Comparison of ENCODE assay signal across 27 cellular contexts in genomic region chr1:2820731-2821372, GRCh38.
"Had no signal": no experiment of that assay in that cellular context is flagged by ENCODE, and none has a peak within 500 bp of the region (broad histone marks: within the 10 kb centered on the region; RNA-seq: fewer than 3 reads in every experiment).

No MANE protein-coding gene starts in this region.

- H3K27ac ChIP-seq: adrenal gland, body of pancreas, coronary artery, dorsolateral prefrontal cortex, WERI-Rb-1 had no signal

- H3K27me3 ChIP-seq: body of pancreas had no signal

- H3K4me3 ChIP-seq: adrenal gland, body of pancreas, coronary artery, dorsolateral prefrontal cortex had no signal

- H3K4me1 ChIP-seq: adrenal gland had no signal

- FAIRE-seq: frontal cortex had no signal

- DNase-seq: activated B cell treated with CpG ODN at 0.5 μM for 24 hours; activated CD4-positive, alpha-beta memory T cell treated with anti-CD3 and anti-CD28 coated beads for 36 hours; activated CD4-positive, alpha-beta T cell treated with anti-CD3 and anti-CD28 coated beads for 36 hours; activated CD4-positive, alpha-beta T cell treated with anti-CD3 and anti-CD28 coated beads, Interleukin-2, amount 10 ng/mL, durations not matched to agents 24 days and 14 days; activated CD8-positive, alpha-beta memory T cell treated with anti-CD3 and anti-CD28 coated beads, Interleukin-2, amount 10 ng/mL, durations not matched to agents 7 days and 5 days; activated CD8-positive, alpha-beta memory T cell treated with anti-CD3 and anti-CD28 coated beads, Interleukin-2, amount 50 U/mL, for 4 hours; activated CD8-positive, alpha-beta T cell treated with anti-CD3 and anti-CD28 coated beads, Interleukin-2, amount 10 ng/mL, durations not matched to agents 7 days and 5 days; activated effector memory CD4-positive, alpha-beta T cell treated with anti-CD3 and anti-CD28 coated beads, Interleukin-2, amount 50 U/mL, for 16 hours; activated naive CD4-positive, alpha-beta T cell treated with anti-CD3 and anti-CD28 coated beads for 36 hours; activated naive CD8-positive, alpha-beta T cell treated with anti-CD3 and anti-CD28 coated beads for 36 hours; activated naive CD8-positive, alpha-beta T cell treated with anti-CD3 and anti-CD28 coated beads, Interleukin-2, amount 50 U/mL, for 24 hours; activated T-cell treated with anti-CD3 and anti-CD28 coated beads, Interleukin-2, amount 50 U/mL, for 1 hour; activated T-cell treated with anti-CD3 and anti-CD28 coated beads, Interleukin-2, amount 50 U/mL, for 48 hours; adrenal gland; body of pancreas; central memory CD4-positive, alpha-beta T cell; cerebellar nuclear complex; dorsolateral prefrontal cortex; effector memory CD4-positive, alpha-beta T cell; endodermal cell; foreskin fibroblast; T-helper 17 cell; T1000; WERI-Rb-1 had no signal

- H3K36me3 ChIP-seq: adrenal gland, WERI-Rb-1 had no signal

- ATAC-seq: activated CD4-positive, alpha-beta T cell treated with anti-CD3 and anti-CD28 coated beads for 36 hours; activated CD4-positive, CD25-positive, alpha-beta regulatory T cell treated with anti-CD3 and anti-CD28 coated beads, Interleukin-2, amount 50 U/mL, for 24 hours; activated CD8-positive, alpha-beta memory T cell treated with anti-CD3 and anti-CD28 coated beads, Interleukin-2, amount 10 ng/mL, durations not matched to agents 7 days and 5 days; activated CD8-positive, alpha-beta T cell treated with anti-CD3 and anti-CD28 coated beads, Interleukin-2, amount 10 ng/mL, durations not matched to agents 7 days and 5 days; activated naive CD8-positive, alpha-beta T cell treated with anti-CD3 and anti-CD28 coated beads, Interleukin-2, amount 50 U/mL, for 24 hours; body of pancreas; T-helper 17 cell had no signal

- H3K9me3 ChIP-seq: adrenal gland, body of pancreas had no signal
